ENCODE assay signal across 23 cellular contexts in the genomic region with DNA sequence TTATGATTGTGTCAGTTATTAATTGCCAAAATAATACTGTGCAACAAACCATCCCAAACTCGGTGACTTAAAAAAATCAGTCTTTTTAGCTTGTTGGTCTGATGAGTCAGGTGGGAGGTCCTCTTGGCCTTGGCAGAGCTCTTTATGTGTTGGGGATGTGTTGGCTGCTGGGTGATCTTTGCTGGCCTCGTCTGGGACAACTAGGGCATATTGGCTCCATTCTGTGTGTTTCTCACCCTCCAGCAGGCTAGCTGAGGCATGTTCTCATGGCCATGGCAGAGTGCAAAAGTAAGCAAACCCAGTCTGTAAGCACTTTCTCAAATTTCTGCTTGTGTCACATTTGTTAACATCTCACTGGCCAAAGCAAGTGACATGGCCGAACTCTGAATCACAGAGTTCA.
DNase-seq lines count a peak whose midpoint lies in the region; ATAC-seq, FAIRE-seq and TF ChIP-seq lines count a peak whose summit lies in the region.
"Had no signal": no experiment of that assay in that cellular context is flagged by ENCODE, and none has a peak within 500 bp of the region (broad histone marks: within the 10 kb centered on the region; RNA-seq: fewer than 3 reads in every experiment).

No MANE protein-coding gene starts in this region.

- TF ChIP-seq CTCF in bronchial epithelial cell (IDR thresholded peaks at IDR 0.05; ENCODE audit: insufficient read depth, low read length, severe bottlenecking) (no peak), psoas muscle (IDR thresholded peaks at IDR 0.05) (no peak), body of pancreas (IDR thresholded peaks at IDR 0.05) (no peak)

- ATAC-seq in psoas muscle (peak in 3 of 4 donors; percentile 42 to 65 (median 54)), body of pancreas (no peak)
- ATAC-seq: activated T-cell treated with anti-CD3 and anti-CD28 coated beads, Interleukin-2, amount 50 U/mL, for 4 hours; foreskin keratinocyte; mucosa of descending colon; stimulated activated effector memory CD8-positive, alpha-beta T cell treated with anti-CD3 and anti-CD28 coated beads, Interleukin-12 subunit alpha, Interleukin-12 subunit beta, amount 100 ng/mL, for 72 hours had no signal

- 29 to 56% (median 31%) methylated on average over 3 of the region's 3 CpGs for WGBS in psoas muscle, 3 donors
- 85 to 91% methylated on average over 3 of the region's 3 CpGs for WGBS in body of pancreas, 2 donors

- H3K4me3 ChIP-seq in MG63 (no peak overlapping the region), bronchial epithelial cell (ENCODE audit: low read depth, low read length) (no peak overlapping the region), psoas muscle (no peak overlapping the region), body of pancreas (no peak overlapping the region)
- H3K4me3 ChIP-seq: adrenal gland, hepatocyte, mucosa of descending colon, SJSA1, suprapubic skin had no signal

- no peak for TF ChIP-seq POLR2A in body of pancreas (IDR thresholded peaks at IDR 0.05)

- intact Hi-C loops in psoas muscle (cut with DNase I) = no loop called here
- intact Hi-C loops in body of pancreas (cut with DNase I) = no loop called here

- peaks cover 24% of the 10 kb centered on the region for H3K9me3 ChIP-seq in MG63
- H3K9me3 ChIP-seq in psoas muscle = peaks cover 3% of the 10 kb centered on the region
- H3K9me3 ChIP-seq in body of pancreas = peaks cover 0 to 10% (median 0%) of the 10 kb centered on the region in 3 donors
- H3K9me3 ChIP-seq: adrenal gland, suprapubic skin had no signal

- H3K36me3 ChIP-seq in MG63 = no peaks in the 10 kb centered on the region
- H3K36me3 ChIP-seq in bronchial epithelial cell (ENCODE audit: control insufficient read depth, insufficient read depth, low read length) = no peaks in the 10 kb centered on the region
- H3K36me3 ChIP-seq in psoas muscle (ENCODE audit: insufficient read depth in 1 of 2, low read depth in 1 of 2) = no peaks in the 10 kb centered on the region
- no peaks in the 10 kb centered on the region for H3K36me3 ChIP-seq in body of pancreas (replicated peaks in 1 of 2; ENCODE audit: insufficient read depth in 1 of 2, low read depth in 2 of 2)
- H3K36me3 ChIP-seq: adrenal gland, SJSA1, suprapubic skin had no signal

- no peak overlapping the region for H3K27ac ChIP-seq in psoas muscle
- no peak overlapping the region for H3K27ac ChIP-seq in body of pancreas
- H3K27ac ChIP-seq: adrenal gland, foreskin keratinocyte, hepatocyte, SJSA1, suprapubic skin had no signal

- H3K4me1 ChIP-seq in psoas muscle = no peaks in the 10 kb centered on the region
- no peaks in the 10 kb centered on the region for H3K4me1 ChIP-seq in body of pancreas
- H3K4me1 ChIP-seq: adrenal gland, foreskin keratinocyte, SJSA1 had no signal

- no peaks in the 10 kb centered on the region for H3K27me3 ChIP-seq in MG63
- H3K27me3 ChIP-seq in bronchial epithelial cell (ENCODE audit: control insufficient read depth, insufficient read depth, low read length) = peaks cover 6% of the 10 kb centered on the region
- no peaks in the 10 kb centered on the region for H3K27me3 ChIP-seq in psoas muscle (ENCODE audit: insufficient read depth in 3 of 3, low read length in 2 of 3)
- H3K27me3 ChIP-seq in body of pancreas = no peaks in the 10 kb centered on the region
- H3K27me3 ChIP-seq: adrenal gland, hepatocyte, SJSA1, suprapubic skin had no signal

- in situ Hi-C loops in G401 (cut with HindIII; ENCODE audit: low sequenced_read_pairs) = no loop called here

- peak; percentile 32 for DNase-seq in AG20443 (ENCODE audit: low spot score)
- DNase-seq in MG63 = peak; percentile 79
- DNase-seq in bronchial epithelial cell (ENCODE audit: low read depth) = peak; percentile 51
- no peak for DNase-seq in psoas muscle
- DNase-seq in G401 (ENCODE audit: low spot score) = no peak
- DNase-seq in stimulated activated CD4-positive, alpha-beta T cell treated with anti-CD3 and anti-CD28 coated beads, Interleukin-4, amount 100 ng/mL, for 24 hours = no peak
- DNase-seq in body of pancreas = no peak
- DNase-seq: activated CD4-positive, alpha-beta T cell treated with anti-CD3 and anti-CD28 coated beads for 4 hours; activated naive CD4-positive, alpha-beta T cell; activated T-cell treated with anti-CD3 and anti-CD28 coated beads, Interleukin-2, amount 50 U/mL, for 4 hours; adrenal gland; foreskin keratinocyte; immature natural killer cell; mucosa of descending colon; NCI-H1417 treated with DMSO at 0.1 percent for 48 hours; OCI-M1; T-helper 1 cell had no signal

- no peak for FAIRE-seq in bronchial epithelial cell (lab: Jason Lieb, UNC)
- FAIRE-seq: endothelial cell of umbilical vein, H54 had no signal

Comparison
In these comparisons a context has a peak if more than half of its experiments do, and no peak if none do; other contexts are left out.
1. DNase-seq: peak in AG20443 (single experiment), MG63 (single experiment) and bronchial epithelial cell (single experiment); none in psoas muscle (0 of 2), G401 (single experiment), stimulated activated CD4-positive, alpha-beta T cell treated with anti-CD3 and anti-CD28 coated beads, Interleukin-4, amount 100 ng/mL, for 24 hours (single experiment) and body of pancreas (0 of 4).